In the genomic region with DNA sequence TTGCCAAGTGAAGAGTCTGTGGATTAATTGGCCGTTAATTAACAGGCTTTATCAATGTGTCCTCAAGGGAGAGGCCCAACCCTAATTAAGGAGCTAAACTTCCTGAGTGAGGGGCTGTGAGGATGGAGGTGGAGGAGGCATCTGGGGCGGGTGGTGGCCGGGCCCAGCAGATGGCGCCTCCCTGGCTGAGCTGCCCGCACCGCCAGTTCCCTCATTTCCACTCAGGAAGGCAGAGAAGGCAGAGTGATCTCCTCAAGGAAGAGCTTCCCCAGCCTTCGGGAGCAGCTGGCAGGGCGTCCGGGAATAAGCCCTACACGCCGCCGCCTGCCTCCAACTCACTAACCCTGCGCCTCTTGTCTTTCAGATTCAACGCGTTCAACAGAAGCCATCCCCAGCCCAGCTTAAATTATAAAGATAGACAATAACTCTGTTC, we compare ENCODE assay signal across 9 cellular contexts. TPM values are rescaled to one million over a fixed set of nuclear protein-coding genes. Genes with fewer than 3 reads are reported as not detected.
A peak's percentile ranks its signal among the peaks of the same experiment; 100 is the strongest.
DNase-seq lines count a peak whose midpoint lies in the region; ATAC-seq and TF ChIP-seq lines count a peak whose summit lies in the region.
"Had no signal": no experiment of that assay in that cellular context is flagged by ENCODE, and none has a peak within 500 bp of the region (broad histone marks: within the 10 kb centered on the region; RNA-seq: fewer than 3 reads in every experiment).

No MANE protein-coding gene starts in this region.

- no peaks in the 10 kb centered on the region for H3K27me3 Mint-ChIP-seq in activated CD8-positive, alpha-beta memory T cell treated with anti-CD3 and anti-CD28 coated beads, Interleukin-2, amount 10 ng/mL, durations not matched to agents 7 days and 5 days

- intact Hi-C loops in mucosa of descending colon (cut with DNase I, micrococcal nuclease): no loop called here

- no peak overlapping the region for H3K4me3 Mint-ChIP-seq in activated CD8-positive, alpha-beta memory T cell treated with anti-CD3 and anti-CD28 coated beads, Interleukin-2, amount 10 ng/mL, durations not matched to agents 7 days and 5 days

- no peaks in the 10 kb centered on the region for H3K9me3 Mint-ChIP-seq in activated CD8-positive, alpha-beta memory T cell treated with anti-CD3 and anti-CD28 coated beads, Interleukin-2, amount 10 ng/mL, durations not matched to agents 7 days and 5 days (ENCODE audit: low read depth)

- peak; percentile 50 for ATAC-seq in mucosa of descending colon
- no peak for ATAC-seq in activated CD8-positive, alpha-beta memory T cell treated with anti-CD3 and anti-CD28 coated beads, Interleukin-2, amount 10 ng/mL, durations not matched to agents 7 days and 5 days

- CTCF ChIA-PET in activated CD8-positive, alpha-beta memory T cell treated with anti-CD3 and anti-CD28 coated beads, Interleukin-2, amount 10 ng/mL, durations not matched to agents 7 days and 5 days (lab: Charles Lee): no interaction called here

- no peak overlapping the region for H3K4me3 ChIP-seq in epithelial cell of proximal tubule (ENCODE audit: low read depth, low read length)
- H3K4me3 ChIP-seq in mucosa of descending colon: no peak overlapping the region
- H3K4me3 ChIP-seq: SJCRH30 had no signal

- H3K4me1 ChIP-seq in mucosa of descending colon (ENCODE audit: low read depth): no peaks in the 10 kb centered on the region
- H3K4me1 ChIP-seq: SJCRH30 had no signal

- peaks cover 22% of the 10 kb centered on the region for H3K4me1 Mint-ChIP-seq in activated CD8-positive, alpha-beta memory T cell treated with anti-CD3 and anti-CD28 coated beads, Interleukin-2, amount 10 ng/mL, durations not matched to agents 7 days and 5 days

- peak; percentile 60 for TF ChIP-seq CTCF in epithelial cell of proximal tubule (conservative IDR thresholded peaks at IDR 0.05; ENCODE audit: low read depth, low read length)
- TF ChIP-seq CTCF in mucosa of descending colon (IDR thresholded peaks at IDR 0.05): peak; percentile 8

- no peak overlapping the region for H3K27ac Mint-ChIP-seq in activated CD8-positive, alpha-beta memory T cell treated with anti-CD3 and anti-CD28 coated beads, Interleukin-2, amount 10 ng/mL, durations not matched to agents 7 days and 5 days

- H3K9me3 ChIP-seq in mucosa of descending colon: no peaks in the 10 kb centered on the region
- H3K9me3 ChIP-seq: SJCRH30 had no signal

- H3K36me3 Mint-ChIP-seq in activated CD8-positive, alpha-beta memory T cell treated with anti-CD3 and anti-CD28 coated beads, Interleukin-2, amount 10 ng/mL, durations not matched to agents 7 days and 5 days: peaks cover 18% of the 10 kb centered on the region

- DNase-seq in GM03348 (ENCODE audit: low spot score) (peak; percentile 95), NCI-H69 (lab: John Stamatoyannopoulos, UW) (peak; percentile 55), epithelial cell of proximal tubule (ENCODE audit: low read depth) (no peak), mucosa of descending colon (peak in 1 of 3 donors; percentile 41), NCI-H2196 treated with DMSO at 0.1 percent for 48 hours (lab: John Stamatoyannopoulos, UW; ENCODE audit: unreplicated experiment) (no peak), activated T-cell treated with anti-CD3 and anti-CD28 coated beads for 4 hours (no peak), SIG-M5 treated with dmso at 0.1 percent for 504 hours (lab: John Stamatoyannopoulos, UW; ENCODE audit: unreplicated experiment) (no peak)
- DNase-seq in activated CD8-positive, alpha-beta memory T cell treated with anti-CD3 and anti-CD28 coated beads, Interleukin-2, amount 10 ng/mL, durations not matched to agents 7 days and 5 days: no peak

- no peaks in the 10 kb centered on the region for H3K36me3 ChIP-seq in mucosa of descending colon (ENCODE audit: low read depth)

RNA-seq across cellular contexts. Expression of a gene that starts 55.5 kb away (rescaled TPM):
- 3.7 and 6.2 TPM in 2 replicates for total RNA-seq in epithelial cell of proximal tubule
- total RNA-seq in mucosa of descending colon: 10 to 100 TPM; 11.0 to 13.1 (median 12.9) TPM
- total RNA-seq in activated CD8-positive, alpha-beta memory T cell treated with anti-CD3 and anti-CD28 coated beads, Interleukin-2, amount 10 ng/mL, durations not matched to agents 7 days and 5 days: 10 to 100 TPM; 16.0 to 16.2 TPM

Comparison
In these comparisons a context has a peak if more than half of its experiments do, and no peak if none do; other contexts are left out.
1. DNase-seq: peak in GM03348 (single experiment) and NCI-H69 (single experiment); none in epithelial cell of proximal tubule (single experiment), activated CD8-positive, alpha-beta memory T cell treated with anti-CD3 and anti-CD28 coated beads, Interleukin-2, amount 10 ng/mL, durations not matched to agents 7 days and 5 days (single experiment), NCI-H2196 treated with DMSO at 0.1 percent for 48 hours (single experiment), activated T-cell treated with anti-CD3 and anti-CD28 coated beads for 4 hours (single experiment) and SIG-M5 treated with dmso at 0.1 percent for 504 hours (single experiment).